Comparison of ENCODE assay signal across 16 cellular contexts in the genomic region with DNA sequence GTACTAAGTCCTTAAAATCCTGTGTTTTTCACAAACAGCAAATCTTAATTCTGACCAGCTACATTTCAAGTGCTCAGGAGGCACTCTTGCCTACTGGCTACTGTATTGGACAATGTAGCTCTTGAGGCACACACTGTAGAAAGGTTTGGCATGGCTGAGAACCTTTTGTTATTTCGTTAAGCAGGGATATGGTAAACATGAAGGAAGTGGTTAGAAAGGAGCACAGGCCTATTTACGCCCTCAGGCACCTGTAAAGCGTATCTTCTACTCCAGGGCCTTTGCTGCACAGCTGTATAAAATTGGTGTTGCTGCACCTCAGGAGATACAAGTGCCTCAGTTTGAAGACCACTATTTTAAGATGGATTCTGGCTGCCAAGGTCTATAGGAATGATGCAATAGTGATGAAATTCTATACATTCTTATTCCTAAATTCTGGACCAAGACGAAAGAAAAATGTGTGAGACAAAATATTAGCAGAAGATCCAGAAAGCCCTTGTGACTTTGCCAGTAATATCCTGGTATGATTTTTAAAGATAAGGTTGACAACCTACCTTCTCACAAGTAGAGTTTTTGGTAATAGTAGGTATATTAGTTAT. TPM values are rescaled to one million over a fixed set of nuclear protein-coding genes. Genes with fewer than 3 reads are reported as not detected.
DNase-seq lines count a peak whose midpoint lies in the region; ATAC-seq and TF ChIP-seq lines count a peak whose summit lies in the region.
"Had no signal": no experiment of that assay in that cellular context is flagged by ENCODE, and none has a peak within 500 bp of the region (broad histone marks: within the 10 kb centered on the region; RNA-seq: fewer than 3 reads in every experiment).

No MANE protein-coding gene starts in this region.

- H3K4me2 ChIP-seq in mammary epithelial cell (ENCODE audit: insufficient read depth, low read depth, low read length): peak overlapping the region; percentile 24
- H3K4me2 ChIP-seq: SK-N-SH had no signal

- H3K27ac Mint-ChIP-seq in MCF 10A (ENCODE audit: low read depth, unreplicated experiment) (no peak overlapping the region), T-helper 17 cell (peak overlapping the region; percentile 54)
- H3K27ac Mint-ChIP-seq: IgD-negative memory B cell had no signal

- peaks cover 9% of the 10 kb centered on the region for H3K4me1 ChIP-seq in mammary epithelial cell (ENCODE audit: insufficient read depth, low read length)
- no peaks in the 10 kb centered on the region for H3K4me1 ChIP-seq in heart right ventricle
- H3K4me1 ChIP-seq: Caco-2, HAP-1, Peyer's patch had no signal

- H3K4me3 ChIP-seq in mammary epithelial cell (replicated peaks in 1 of 3; ENCODE audit: insufficient read depth in 1 of 3, low read depth in 2 of 3, low read length in 3 of 3) (no peak overlapping the region), heart right ventricle (no peak overlapping the region)
- H3K4me3 ChIP-seq: HAP-1, Peyer's patch had no signal

- H3K27me3 ChIP-seq in mammary epithelial cell (ENCODE audit: insufficient read depth, low read length): no peaks in the 10 kb centered on the region
- peaks cover 0 to 4% (median 0%) of the 10 kb centered on the region in 7 donors for H3K27me3 ChIP-seq in heart right ventricle
- H3K27me3 ChIP-seq: Peyer's patch had no signal

- no peaks in the 10 kb centered on the region for H3K79me2 ChIP-seq in mammary epithelial cell (ENCODE audit: insufficient read depth, low read length)

- H2AFZ ChIP-seq in mammary epithelial cell (ENCODE audit: low read depth, low read length): peak overlapping the region; percentile 17

- 40% methylated on average over 4 of the region's 4 CpGs for WGBS in mammary epithelial cell (ENCODE audit: low coverage, missing lambda C conversion rate)
- WGBS in heart right ventricle, 2 donors: 62 to 63% methylated on average over 4 of the region's 4 CpGs

- H3K4me1 Mint-ChIP-seq in MCF 10A (ENCODE audit: insufficient read depth, unreplicated experiment) (peaks cover 8% of the 10 kb centered on the region), T-helper 17 cell (peaks cover 21% of the 10 kb centered on the region)

- POLR2A ChIA-PET in MCF 10A (lab: Yijun Ruan, JAX): interaction anchor here (0.6 to 2.0 kb wide), 4 partner anchors 9 to 471 kb away, joined by 3 to 5 read pairs (median 3); a partner anchor contains a TSS

- intact Hi-C loops in mammary epithelial cell (cut with micrococcal nuclease): no loop called here
- intact Hi-C loops in MCF 10A (cut with micrococcal nuclease): no loop called here
- intact Hi-C loops in heart right ventricle (cut with DNase I): loop anchor here in 1 of 10 donors (10.0 kb wide), 1 partner anchor 260 kb away; no protein-coding TSS in a partner anchor

- dilution Hi-C loops in mammary epithelial cell (cut with HindIII; ENCODE audit: low sequenced_read_pairs): no loop called here

- H3K36me3 Mint-ChIP-seq in MCF 10A (ENCODE audit: insufficient read depth, unreplicated experiment) (no peaks in the 10 kb centered on the region), T-helper 17 cell (ENCODE audit: low read depth) (no peaks in the 10 kb centered on the region)
- H3K36me3 Mint-ChIP-seq: IgD-negative memory B cell had no signal

- H3K9me3 ChIP-seq in mammary epithelial cell (replicated peaks; ENCODE audit: insufficient read depth, low read length) (no peaks in the 10 kb centered on the region), T-helper 17 cell (ENCODE audit: control insufficient read depth, low read length, poor library complexity, severe bottlenecking) (no peaks in the 10 kb centered on the region), heart right ventricle (no peaks in the 10 kb centered on the region)
- H3K9me3 ChIP-seq: Caco-2, HAP-1, Peyer's patch, SK-N-SH had no signal

- CTCF ChIA-PET in mammary epithelial cell (lab: Charles Lee; ENCODE audit: low non-redundant PET) (no interaction called here), MCF 10A (lab: Yijun Ruan, JAX) (interaction anchor here (0.9 to 1.2 kb wide), 5 partner anchors 20 to 291 kb away, joined by 3 to 5 read pairs (median 3); no protein-coding TSS in a partner anchor)

- in situ Hi-C loops in mammary epithelial cell (cut with MboI; ENCODE audit: low sequenced_read_pairs in 2 of 2): loop anchor here (10.0 to 25.0 kb wide), 2 partner anchors 668 to 670 kb away; no protein-coding TSS in a partner anchor

- BruUV-seq in mammary epithelial cell (replicated peaks; lab: Mats Ljungman, UMichigan) (no TSS peak), MCF 10A (replicated peaks; lab: Mats Ljungman, UMichigan) (no TSS peak)

- no peaks in the 10 kb centered on the region for H3K36me3 ChIP-seq in mammary epithelial cell (ENCODE audit: insufficient read depth, low read length)
- H3K36me3 ChIP-seq in heart right ventricle: no peaks in the 10 kb centered on the region
- H3K36me3 ChIP-seq: HAP-1, Peyer's patch had no signal

- ATAC-seq in T-helper 17 cell: peak; percentile 74
- no peak for ATAC-seq in heart right ventricle

- H3K27me3 Mint-ChIP-seq in MCF 10A (ENCODE audit: insufficient read depth, unreplicated experiment) (peaks cover 12% of the 10 kb centered on the region), T-helper 17 cell (peaks cover 6% of the 10 kb centered on the region)
- H3K27me3 Mint-ChIP-seq: IgD-negative memory B cell had no signal

- no peak overlapping the region for H3K27ac ChIP-seq in mammary epithelial cell (ENCODE audit: insufficient read depth, low read depth, low read length)
- no peak overlapping the region for H3K27ac ChIP-seq in heart right ventricle
- H3K27ac ChIP-seq: Peyer's patch had no signal

- no peaks in the 10 kb centered on the region for H4K20me1 ChIP-seq in mammary epithelial cell (ENCODE audit: insufficient read depth, low read length)

- TF ChIP-seq POLR2A in erythroblast (IDR thresholded peaks at IDR 0.05; ENCODE audit: low read length): no peak

- H3K9ac ChIP-seq in mammary epithelial cell (ENCODE audit: insufficient read depth, low read length): no peak overlapping the region
- H3K9ac ChIP-seq: SK-N-SH had no signal

- no peaks in the 10 kb centered on the region for H3K9me3 Mint-ChIP-seq in MCF 10A (ENCODE audit: unreplicated experiment)
- H3K9me3 Mint-ChIP-seq: IgD-negative memory B cell had no signal

- H3K4me3 Mint-ChIP-seq in MCF 10A (ENCODE audit: unreplicated experiment) (no peak overlapping the region), T-helper 17 cell (no peak overlapping the region)
- H3K4me3 Mint-ChIP-seq: IgD-negative memory B cell had no signal

- TF ChIP-seq CTCF in mammary epithelial cell (conservative IDR thresholded peaks at IDR 0.05 in 1 of 2, IDR thresholded peaks at IDR 0.05 in 1 of 2; ENCODE audit: extremely low read depth in 1 of 2, insufficient read depth in 1 of 2, low read depth in 1 of 2, low read length in 2 of 2) (no peak), MCF 10A (IDR thresholded peaks at IDR 0.05; ENCODE audit: unreplicated experiment) (no peak), heart right ventricle (IDR thresholded peaks at IDR 0.05) (no peak)

- DNase-seq in mammary epithelial cell (no peak), MCF 10A (ENCODE audit: unreplicated experiment) (no peak), M059J (ENCODE audit: low read depth) (peak; percentile 28), T-helper 17 cell (no peak), NCI-H2081 (lab: John Stamatoyannopoulos, UW) (no peak), erythroblast (lab: John Stamatoyannopoulos, UW) (no peak), heart right ventricle (no peak)
- DNase-seq: Caco-2, NCI-H1417 treated with DMSO at 0.1 percent for 48 hours, NCI-H446 treated with DMSO at 0.1 percent for 48 hours, NCI-H774, Peyer's patch, Right ventricle myocardium superior, SK-N-SH had no signal

RNA-seq across cellular contexts. Expression of a gene that starts 9.3 kb away (rescaled TPM):
- total RNA-seq in mammary epithelial cell (10 to 100 TPM; 45.6 to 56.0 TPM), MCF 10A (2022) (27.0 and 34.6 TPM in 2 replicates), T-helper 17 cell (10 to 100 TPM; 77.0 to 94.6 TPM), heart right ventricle (10 to 100 TPM; 15.2 to 35.1 (median 25.9) TPM)
- polyA plus RNA-seq in mammary epithelial cell (13.7 TPM), heart right ventricle (1 to 10 TPM; 4.4 to 5.8 TPM)
- polyA minus RNA-seq in mammary epithelial cell: 11.3 TPM
- 29.3 and 58.9 TPM in 2 replicates for total RNA-seq in M059J (2014; rRNA removed; shearing (Covaris generic))
